ENCODE assay signal across 21 cellular contexts in the genomic region with DNA sequence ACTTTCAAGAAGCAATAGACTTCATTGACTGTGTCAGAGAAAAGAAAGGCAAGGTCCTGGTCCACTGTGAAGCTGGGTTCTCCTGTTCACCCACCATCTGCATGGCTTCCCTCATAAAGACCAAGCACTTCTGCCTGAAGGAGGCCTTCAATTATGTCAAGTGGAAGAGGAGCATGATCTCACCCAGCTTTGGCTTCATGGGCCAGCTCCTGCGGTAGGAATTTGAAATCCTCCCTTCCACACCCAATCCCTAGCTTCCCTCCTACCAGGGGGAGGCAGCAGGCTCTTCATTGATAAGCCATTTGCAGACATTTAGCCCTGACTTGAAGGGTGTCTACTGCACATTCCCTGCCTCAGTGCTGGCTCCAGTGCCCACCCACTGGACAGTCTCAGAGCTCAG.
"Had no signal": no experiment of that assay in that cellular context is flagged by ENCODE, and none has a peak within 500 bp of the region (broad histone marks: within the 10 kb centered on the region; RNA-seq: fewer than 3 reads in every experiment).

No MANE protein-coding gene starts in this region.

- H3K4me2 ChIP-seq: hepatocyte had no signal

- H3K4me3 ChIP-seq: coronary artery, esophagus squamous epithelium, gastroesophageal sphincter, heart left ventricle, hepatocyte, left lung, lower lobe of right lung, mucosa of descending colon had no signal

- H3K27ac Mint-ChIP-seq: dendritic cell treated with granulocyte-macrophage colony-stimulating factor and Interleukin-4, amounts not matched to agents 40 ng/mL and 50 ng/mL, for 4 days; effector memory CD8-positive, alpha-beta T cell; endodermal cell; immature natural killer cell; mesothelial cell of epicardium; naive B cell; naive thymus-derived CD8-positive, alpha-beta T cell had no signal

- H3K4me1 ChIP-seq: foreskin keratinocyte had no signal

- H3K27ac ChIP-seq: coronary artery, epithelial cell of prostate, esophagus squamous epithelium, foreskin keratinocyte, gastroesophageal sphincter, heart left ventricle, hepatocyte, left lung, lower lobe of right lung had no signal

- H3K79me2 ChIP-seq: hepatocyte had no signal

- H3K9me3 Mint-ChIP-seq: dendritic cell treated with granulocyte-macrophage colony-stimulating factor and Interleukin-4, amounts not matched to agents 40 ng/mL and 50 ng/mL, for 4 days; effector memory CD8-positive, alpha-beta T cell; endodermal cell; mesothelial cell of epicardium had no signal

- DNase-seq: effector CD8-positive, alpha-beta T cell; effector memory CD8-positive, alpha-beta T cell; endodermal cell; esophagus squamous epithelium; foreskin keratinocyte; hypothalamus; immature natural killer cell; left cardiac atrium; lower lobe of right lung; mesenchymal stem cell; naive B cell; naive thymus-derived CD8-positive, alpha-beta T cell had no signal

- H3K9me3 ChIP-seq: esophagus squamous epithelium, gastroesophageal sphincter, heart left ventricle, left lung, lower lobe of right lung, mucosa of descending colon had no signal

- H2AFZ ChIP-seq: hepatocyte had no signal

- H3K36me3 ChIP-seq: esophagus squamous epithelium, gastroesophageal sphincter, heart left ventricle, left lung, lower lobe of right lung had no signal

- H3K27me3 ChIP-seq: foreskin keratinocyte had no signal

- H3K36me3 Mint-ChIP-seq: mesothelial cell of epicardium had no signal

- H3K4me3 Mint-ChIP-seq: dendritic cell treated with granulocyte-macrophage colony-stimulating factor and Interleukin-4, amounts not matched to agents 40 ng/mL and 50 ng/mL, for 4 days; effector memory CD8-positive, alpha-beta T cell; endodermal cell; immature natural killer cell; mesothelial cell of epicardium; naive thymus-derived CD8-positive, alpha-beta T cell had no signal
